Comparison of ENCODE assay signal across 18 cellular contexts in genomic region chr14:97331526-97331925, GRCh38.
DNase-seq lines count a peak whose midpoint lies in the region; ATAC-seq and TF ChIP-seq lines count a peak whose summit lies in the region.
"Had no signal": no experiment of that assay in that cellular context is flagged by ENCODE, and none has a peak within 500 bp of the region (broad histone marks: within the 10 kb centered on the region; RNA-seq: fewer than 3 reads in every experiment).

No MANE protein-coding gene starts in this region.

- H3K9me3 ChIP-seq in DND-41 (ENCODE audit: insufficient read depth, low read length, severe bottlenecking) (no peaks in the 10 kb centered on the region), T-helper 17 cell (ENCODE audit: control insufficient read depth, low read length, poor library complexity, severe bottlenecking) (no peaks in the 10 kb centered on the region), suprapubic skin (no peaks in the 10 kb centered on the region)

- no peaks in the 10 kb centered on the region for H3K9me3 Mint-ChIP-seq in activated T-cell treated with anti-CD3 and anti-CD28 coated beads, Interleukin-2, amount 50 U/mL, for 24 hours
- no peaks in the 10 kb centered on the region for H3K9me3 Mint-ChIP-seq in activated T-cell treated with anti-CD3 and anti-CD28 coated beads, Interleukin-2, amount 50 U/mL, for 4 hours
- H3K9me3 Mint-ChIP-seq: CD4-positive, alpha-beta memory T cell had no signal

- H3K4me3 Mint-ChIP-seq in activated T-cell treated with anti-CD3 and anti-CD28 coated beads, Interleukin-2, amount 50 U/mL, for 24 hours: no peak overlapping the region
- no peak overlapping the region for H3K4me3 Mint-ChIP-seq in activated T-cell treated with anti-CD3 and anti-CD28 coated beads, Interleukin-2, amount 50 U/mL, for 4 hours
- no peak overlapping the region for H3K4me3 Mint-ChIP-seq in T-helper 17 cell
- H3K4me3 Mint-ChIP-seq: HFFc6 had no signal

- H3K18ac ChIP-seq in mesendoderm (ENCODE audit: low read length): no peak overlapping the region

- no peaks in the 10 kb centered on the region for H3K79me2 ChIP-seq in DND-41 (ENCODE audit: insufficient read depth, low read length)
- no peaks in the 10 kb centered on the region for H3K79me2 ChIP-seq in mesendoderm (ENCODE audit: control insufficient read depth, insufficient read depth, low read length)

- no peak for TF ChIP-seq EP300 in suprapubic skin (IDR thresholded peaks at IDR 0.05)

- H3K4me1 ChIP-seq in DND-41 (ENCODE audit: insufficient read depth, low read length): peaks cover 46% of the 10 kb centered on the region
- H3K4me1 ChIP-seq in mesendoderm (ENCODE audit: control insufficient read depth, low read depth, low read length): no peaks in the 10 kb centered on the region
- H3K4me1 ChIP-seq in suprapubic skin: no peaks in the 10 kb centered on the region

- TF ChIP-seq POLR2A in suprapubic skin (IDR thresholded peaks at IDR 0.05): no peak

- H3K23ac ChIP-seq in mesendoderm (ENCODE audit: low read length): no peak overlapping the region

- no peaks in the 10 kb centered on the region for H3K36me3 Mint-ChIP-seq in activated T-cell treated with anti-CD3 and anti-CD28 coated beads, Interleukin-2, amount 50 U/mL, for 24 hours (ENCODE audit: low read depth)
- H3K36me3 Mint-ChIP-seq in activated T-cell treated with anti-CD3 and anti-CD28 coated beads, Interleukin-2, amount 50 U/mL, for 4 hours (ENCODE audit: insufficient read depth): peaks cover 3% of the 10 kb centered on the region
- peaks cover 3% of the 10 kb centered on the region for H3K36me3 Mint-ChIP-seq in T-helper 17 cell (ENCODE audit: low read depth)
- H3K36me3 Mint-ChIP-seq: CD4-positive, alpha-beta memory T cell had no signal

- H4K5ac ChIP-seq in mesendoderm (ENCODE audit: low read length): no peak overlapping the region

- H4K8ac ChIP-seq in mesendoderm (ENCODE audit: low read depth, low read length): no peak overlapping the region

- peaks cover 30% of the 10 kb centered on the region for H3K4me1 Mint-ChIP-seq in activated T-cell treated with anti-CD3 and anti-CD28 coated beads, Interleukin-2, amount 50 U/mL, for 24 hours (ENCODE audit: low read depth)
- H3K4me1 Mint-ChIP-seq in activated T-cell treated with anti-CD3 and anti-CD28 coated beads, Interleukin-2, amount 50 U/mL, for 4 hours (ENCODE audit: low read depth): peaks cover 25% of the 10 kb centered on the region
- peaks cover 24% of the 10 kb centered on the region for H3K4me1 Mint-ChIP-seq in T-helper 17 cell

- peak overlapping the region; percentile 18 for H3K27ac Mint-ChIP-seq in activated T-cell treated with anti-CD3 and anti-CD28 coated beads, Interleukin-2, amount 50 U/mL, for 24 hours
- H3K27ac Mint-ChIP-seq in T-helper 17 cell: peak overlapping the region; percentile 54
- H3K27ac Mint-ChIP-seq: HFFc6 had no signal

- no peak overlapping the region for H2BK15ac ChIP-seq in mesendoderm (replicated peaks; ENCODE audit: low read depth)

- H2BK5ac ChIP-seq in mesendoderm (ENCODE audit: low read length): no peak overlapping the region

- H3K79me1 ChIP-seq in mesendoderm (ENCODE audit: low read length): no peaks in the 10 kb centered on the region

- H4K20me1 ChIP-seq in DND-41 (ENCODE audit: insufficient read depth, low read length): no peaks in the 10 kb centered on the region

- H3K27me3 Mint-ChIP-seq in activated T-cell treated with anti-CD3 and anti-CD28 coated beads, Interleukin-2, amount 50 U/mL, for 24 hours: no peaks in the 10 kb centered on the region
- no peaks in the 10 kb centered on the region for H3K27me3 Mint-ChIP-seq in activated T-cell treated with anti-CD3 and anti-CD28 coated beads, Interleukin-2, amount 50 U/mL, for 4 hours (ENCODE audit: low read depth)
- H3K27me3 Mint-ChIP-seq in T-helper 17 cell: no peaks in the 10 kb centered on the region
- H3K27me3 Mint-ChIP-seq: CD4-positive, alpha-beta memory T cell had no signal

- H3K4me2 ChIP-seq in DND-41 (ENCODE audit: insufficient read depth, low read length): peak overlapping the region; percentile 52
- H3K4me2 ChIP-seq in mesendoderm (ENCODE audit: low read length): no peak overlapping the region
- H3K4me2 ChIP-seq: PC-9 had no signal

- H3K9ac ChIP-seq in DND-41 (ENCODE audit: low read depth, low read length) (peak overlapping the region; percentile 25; the same call in 1 of the 2 replicates), mesendoderm (ENCODE audit: low read length) (no peak overlapping the region)

- no peak overlapping the region for H2BK120ac ChIP-seq in mesendoderm (ENCODE audit: low read depth, low read length)

- no CpG with 5 or more reads among the region's 3 CpGs for WGBS in mesendoderm (ENCODE audit: extremely low coverage, insufficient coverage, low lambda C conversion rate)
- 45% methylated on average over 3 of the region's 3 CpGs for WGBS in suprapubic skin

- peak overlapping the region; percentile 69; the same call in 1 of the 2 replicates for H2AFZ ChIP-seq in DND-41 (ENCODE audit: low read depth, low read length)
- H2AFZ ChIP-seq: PC-9 had no signal

- no peak for DNase-seq in activated T-cell treated with anti-CD3 and anti-CD28 coated beads, Interleukin-2, amount 50 U/mL, for 24 hours
- DNase-seq in activated T-cell treated with anti-CD3 and anti-CD28 coated beads, Interleukin-2, amount 50 U/mL, for 4 hours: no peak
- DNase-seq in DND-41 (no peak), T-helper 17 cell (no peak), mesendoderm (peak; percentile 65), COR-L47 (lab: John Stamatoyannopoulos, UW) (no peak), suprapubic skin (ENCODE audit: low spot score in 2 of 2) (no peak)
- DNase-seq in central memory CD4-positive, alpha-beta T cell: no peak
- DNase-seq: AML-193; CD4-positive, alpha-beta memory T cell; DMS79 treated with DMSO at 0.1 percent for 48 hours; GF-D8; HFFc6; NCI-H1092; NCI-H226; NCI-H69; PC-9 had no signal

- no peak for ATAC-seq in activated T-cell treated with anti-CD3 and anti-CD28 coated beads, Interleukin-2, amount 50 U/mL, for 4 hours
- ATAC-seq in DND-41 (ENCODE audit: insufficient read depth, low read depth) (peak; percentile 4; the same call in 1 of the 3 replicates), T-helper 17 cell (no peak)
- ATAC-seq: K562 had no signal

- H3K36me3 ChIP-seq in DND-41 (ENCODE audit: insufficient read depth, low read length): no peaks in the 10 kb centered on the region
- no peaks in the 10 kb centered on the region for H3K36me3 ChIP-seq in mesendoderm (ENCODE audit: control insufficient read depth, insufficient read depth, low read length)
- H3K36me3 ChIP-seq in suprapubic skin: no peaks in the 10 kb centered on the region

- TF ChIP-seq CTCF in DND-41 (IDR thresholded peaks at IDR 0.05; ENCODE audit: borderline replicate concordance, extremely low read depth, low read length, poor library complexity, severe bottlenecking) (no peak), suprapubic skin (IDR thresholded peaks at IDR 0.05) (no peak)

- H3K56ac ChIP-seq in mesendoderm (ENCODE audit: low read length): no peak overlapping the region

- H3K27ac ChIP-seq in DND-41 (ENCODE audit: low read length) (peak overlapping the region; percentile 82), mesendoderm (ENCODE audit: low read depth, low read length) (no peak overlapping the region), suprapubic skin (no peak overlapping the region)
- H3K27ac ChIP-seq: PC-9 had no signal

- no peak overlapping the region for H2AK5ac ChIP-seq in mesendoderm (ENCODE audit: low read length)

- no peak overlapping the region for H3K4ac ChIP-seq in mesendoderm (ENCODE audit: low read depth, low read length)

- H3K4me3 ChIP-seq in DND-41 (ENCODE audit: low read depth in 1 of 2, low read length in 2 of 2) (no peak overlapping the region), mesendoderm (ENCODE audit: low read length) (no peak overlapping the region), suprapubic skin (no peak overlapping the region)
- H3K4me3 ChIP-seq: K562, PC-9 had no signal

- H3K27me3 ChIP-seq in DND-41 (ENCODE audit: insufficient read depth, low read length, poor library complexity) (no peaks in the 10 kb centered on the region), mesendoderm (ENCODE audit: insufficient read depth, low read length, poor library complexity) (no peaks in the 10 kb centered on the region), suprapubic skin (no peaks in the 10 kb centered on the region)
